ENCODE assay signal across 20 cellular contexts in the genomic region with DNA sequence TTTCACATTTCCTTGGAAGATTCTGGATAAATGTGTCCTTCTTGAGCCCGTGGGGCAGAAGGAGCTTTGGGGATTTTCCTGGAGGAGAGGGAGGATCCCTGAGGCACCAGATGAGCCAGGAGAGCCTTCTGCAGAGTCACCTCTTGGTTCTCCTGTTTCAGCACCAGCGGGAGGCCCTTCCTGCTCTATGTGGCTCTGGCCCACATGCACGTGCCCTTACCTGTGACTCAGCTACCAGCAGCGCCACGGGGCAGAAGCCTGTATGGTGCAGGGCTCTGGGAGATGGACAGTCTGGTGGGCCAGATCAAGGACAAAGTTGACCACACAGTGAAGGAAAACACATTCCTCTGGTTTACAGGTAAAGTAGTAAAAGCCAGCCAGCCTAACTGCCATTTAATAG.
A peak's percentile ranks its signal among the peaks of the same experiment; 100 is the strongest.
DNase-seq lines count a peak whose midpoint lies in the region; ATAC-seq, FAIRE-seq and TF ChIP-seq lines count a peak whose summit lies in the region.
"Had no signal": no experiment of that assay in that cellular context is flagged by ENCODE, and none has a peak within 500 bp of the region (broad histone marks: within the 10 kb centered on the region; RNA-seq: fewer than 3 reads in every experiment).

No MANE protein-coding gene starts in this region.

- TF ChIP-seq CTCF in HepG2 (CRISPR knock-in tag; IDR thresholded peaks at IDR 0.05), result no peak
- TF ChIP-seq CTCF in right lobe of liver (IDR thresholded peaks at IDR 0.05), result no peak
- no peak for TF ChIP-seq CTCF in K562 (IDR thresholded peaks at IDR 0.05 in 2 of 3, conservative IDR thresholded peaks at IDR 0.05 in 1 of 3; ENCODE audit: insufficient read depth in 2 of 3, low read depth in 1 of 3, low read length in 3 of 3)
- TF ChIP-seq CTCF in parathyroid adenoma (IDR thresholded peaks at IDR 0.05), result no peak

- CTCF ChIA-PET in HepG2 (lab: Yijun Ruan, JAX; ENCODE audit: low intra/inter-chr PET ratio, low total read pairs) (no interaction called here), K562 (lab: Yijun Ruan, JAX; ENCODE audit: low intra/inter-chr PET ratio) (no interaction called here)
- CTCF ChIA-PET in CD4-positive, alpha-beta memory T cell (lab: Charles Lee; ENCODE audit: partially characterized antibody), result interaction anchor here (0.9 kb wide), 1 partner anchor 64 kb away, joined by 4 read pairs; no protein-coding TSS in a partner anchor

- ATAC-seq in HepG2 (peak; percentile 43; the same call in 1 of the 3 replicates), right lobe of liver (no peak), K562 (no peak), GM19328 (IDR thresholded peaks at IDR 0.05; ENCODE audit: unreplicated experiment) (no peak)

- no peaks in the 10 kb centered on the region for H3K79me2 ChIP-seq in HepG2 (ENCODE audit: insufficient read depth, low read length)
- H3K79me2 ChIP-seq in K562 (ENCODE audit: control insufficient read depth, insufficient read depth, low read length), result no peaks in the 10 kb centered on the region
- H3K79me2 ChIP-seq in parathyroid adenoma, result no peaks in the 10 kb centered on the region

- H3K4me1 Mint-ChIP-seq in CD4-positive, alpha-beta memory T cell, result peaks cover 0 to 1% (median 0%) of the 10 kb centered on the region in 4 donors

- TF ChIP-seq RAD21 in HepG2 (CRISPR knock-in tag; IDR thresholded peaks at IDR 0.05) (no peak), K562 (CRISPR knock-in tag; conservative IDR thresholded peaks at IDR 0.05 in 1 of 2, IDR thresholded peaks at IDR 0.05 in 1 of 2) (no peak)

- H2AFZ ChIP-seq in HepG2 (ENCODE audit: low read length) (no peak overlapping the region), K562 (ENCODE audit: low read depth, low read length) (no peak overlapping the region), parathyroid adenoma (peak overlapping the region; percentile 61)

- BruUV-seq in HepG2 (replicated peaks; lab: Mats Ljungman, UMichigan), result no TSS peak
- no TSS peak for BruUV-seq in K562 (replicated peaks; lab: Mats Ljungman, UMichigan)

- intact Hi-C loops in HepG2 (cut with micrococcal nuclease; ENCODE audit: unreplicated experiment) (no loop called here), right lobe of liver (cut with DNase I) (no loop called here), K562 (cut with micrococcal nuclease) (no loop called here)
- intact Hi-C loops in CD4-positive, alpha-beta memory T cell (cut with micrococcal nuclease), result no loop called here

- FAIRE-seq in HepG2 (lab: Jason Lieb, UNC), result no peak
- no peak for FAIRE-seq in K562 (lab: Jason Lieb, UNC)
- FAIRE-seq: A204.1, D721Med had no signal

- H3K27ac ChIP-seq in HepG2 (ENCODE audit: extremely low read length, insufficient read depth, low read length) (no peak overlapping the region), right lobe of liver (no peak overlapping the region), K562 (ENCODE audit: extremely low read depth, low read depth, low read length) (no peak overlapping the region), parathyroid adenoma (no peak overlapping the region)
- H3K27ac ChIP-seq in CD4-positive, alpha-beta memory T cell (ENCODE audit: low read depth, low read length), result no peak overlapping the region
- H3K27ac ChIP-seq: SK-N-MC had no signal

- peaks cover 12 to 23% of the 10 kb centered on the region in 2 donors for H3K36me3 Mint-ChIP-seq in CD4-positive, alpha-beta memory T cell

- H3K27me3 ChIP-seq in HepG2 (ENCODE audit: control insufficient read depth in 1 of 2, insufficient read depth in 2 of 2, low read length in 2 of 2) (no peaks in the 10 kb centered on the region), right lobe of liver (no peaks in the 10 kb centered on the region), K562 (ENCODE audit: control insufficient read depth in 2 of 2, insufficient read depth in 2 of 2, low read length in 2 of 2) (peaks cover 26 to 55% of the 10 kb centered on the region in 2 experiments), parathyroid adenoma (ENCODE audit: control insufficient read depth, insufficient read depth, low read length) (no peaks in the 10 kb centered on the region)
- no peaks in the 10 kb centered on the region for H3K27me3 ChIP-seq in CD4-positive, alpha-beta memory T cell (ENCODE audit: insufficient read depth, low read length)

- no peaks in the 10 kb centered on the region for H3K27me3 Mint-ChIP-seq in CD4-positive, alpha-beta memory T cell
- H3K27me3 Mint-ChIP-seq: CD8-positive, alpha-beta memory T cell had no signal

- H3K36me3 ChIP-seq in HepG2 (replicated peaks in 1 of 2; ENCODE audit: control insufficient read depth in 1 of 2, insufficient read depth in 2 of 2, low read length in 2 of 2) (peaks cover 0 to 2% of the 10 kb centered on the region in 2 experiments; a peak in 1 of 5 replicates), right lobe of liver (no peaks in the 10 kb centered on the region), K562 (ENCODE audit: control insufficient read depth, insufficient read depth, low read length) (no peaks in the 10 kb centered on the region), parathyroid adenoma (ENCODE audit: control insufficient read depth, insufficient read depth, low read length) (no peaks in the 10 kb centered on the region)
- no peaks in the 10 kb centered on the region for H3K36me3 ChIP-seq in CD4-positive, alpha-beta memory T cell (ENCODE audit: insufficient read depth, low read length)
- H3K36me3 ChIP-seq: HAP-1 had no signal

- no peak overlapping the region for H3K4me3 Mint-ChIP-seq in CD4-positive, alpha-beta memory T cell
- H3K4me3 Mint-ChIP-seq: CD8-positive, alpha-beta memory T cell had no signal

- WGBS in HepG2 (ENCODE audit: low lambda C conversion rate), result 89% methylated on average over 5 of the region's 5 CpGs
- no CpG with 5 or more reads among the region's 5 CpGs for WGBS in right lobe of liver (ENCODE audit: insufficient coverage, low coverage, low lambda C conversion rate, missing lambda C conversion rate)
- 1% methylated on average over 5 of the region's 5 CpGs for WGBS in K562 (ENCODE audit: insufficient coverage, low coverage, missing lambda C conversion rate)

- H3K4me1 ChIP-seq in HepG2 (ENCODE audit: insufficient read depth, low read length), result peaks cover 7% of the 10 kb centered on the region
- no peaks in the 10 kb centered on the region for H3K4me1 ChIP-seq in right lobe of liver
- H3K4me1 ChIP-seq in K562 (replicated peaks in 1 of 2; ENCODE audit: control insufficient read depth in 2 of 2, insufficient read depth in 2 of 2, low read length in 2 of 2), result no peaks in the 10 kb centered on the region
- H3K4me1 ChIP-seq in parathyroid adenoma, result no peaks in the 10 kb centered on the region
- H3K4me1 ChIP-seq in CD4-positive, alpha-beta memory T cell (ENCODE audit: insufficient read depth, low read length), result no peaks in the 10 kb centered on the region
- H3K4me1 ChIP-seq: HAP-1 had no signal

- H3K9me3 ChIP-seq in HepG2 (ENCODE audit: low read length) (no peaks in the 10 kb centered on the region), right lobe of liver (no peaks in the 10 kb centered on the region), K562 (replicated peaks; ENCODE audit: control insufficient read depth, insufficient read depth, low read depth, low read length) (no peaks in the 10 kb centered on the region), parathyroid adenoma (ENCODE audit: control insufficient read depth, low read length) (no peaks in the 10 kb centered on the region)
- H3K9me3 ChIP-seq in CD4-positive, alpha-beta memory T cell (ENCODE audit: control insufficient read depth in 1 of 2, low read length in 2 of 2), result no peaks in the 10 kb centered on the region
- H3K9me3 ChIP-seq: HAP-1 had no signal

- POLR2A ChIA-PET in HepG2 (lab: Yijun Ruan, JAX) (interaction anchor here (0.8 kb wide), 1 partner anchor 15 kb away, joined by 3 read pairs; no protein-coding TSS in a partner anchor), K562 (lab: Yijun Ruan, JAX) (interaction anchor here (0.8 kb wide), 1 partner anchor 23 kb away, joined by 4 read pairs; no protein-coding TSS in a partner anchor)
- POLR2A ChIA-PET in CD4-positive, alpha-beta memory T cell (lab: Charles Lee; ENCODE audit: partially characterized antibody), result no interaction called here

- H3K27ac Mint-ChIP-seq in CD4-positive, alpha-beta memory T cell, result no peak overlapping the region

- no peak for TF ChIP-seq EP300 in HepG2 (IDR thresholded peaks at IDR 0.05; ENCODE audit: low read depth in 2 of 2, low read length in 2 of 2)
- TF ChIP-seq EP300 in HepG2 (CRISPR knock-in tag; IDR thresholded peaks at IDR 0.05; ENCODE audit: borderline replicate concordance), result no peak
- TF ChIP-seq EP300 in K562 (IDR thresholded peaks at IDR 0.05; ENCODE audit: low read length), result no peak

- no peak for TF ChIP-seq POLR2A in HepG2 (IDR thresholded peaks at IDR 0.05; ENCODE audit: insufficient read depth in 1 of 2, low read depth in 2 of 2, low read length in 2 of 2)
- no peak for TF ChIP-seq POLR2A in right lobe of liver (IDR thresholded peaks at IDR 0.05)
- TF ChIP-seq POLR2A in K562 (conservative IDR thresholded peaks at IDR 0.05), result no peak

- H4K20me1 ChIP-seq in HepG2 (ENCODE audit: insufficient read depth, low read length) (no peaks in the 10 kb centered on the region), K562 (replicated peaks; ENCODE audit: control insufficient read depth, insufficient read depth, low read length) (no peaks in the 10 kb centered on the region)

- H3K4me2 ChIP-seq in HepG2 (ENCODE audit: low read depth, low read length), result no peak overlapping the region
- no peak overlapping the region for H3K4me2 ChIP-seq in K562 (ENCODE audit: insufficient read depth, low read length)
- H3K4me2 ChIP-seq in parathyroid adenoma (ENCODE audit: low read length), result no peak overlapping the region

- H3K9me3 Mint-ChIP-seq in CD4-positive, alpha-beta memory T cell, result peaks cover 0 to 2% (median 0%) of the 10 kb centered on the region in 8 donors
- H3K9me3 Mint-ChIP-seq: CD8-positive, alpha-beta memory T cell had no signal

- in situ Hi-C loops in HepG2 (cut with HindIII; ENCODE audit: extremely low pct_ligation_motif_present, low pct_unique_long_range_greater_than_20kb), result no loop called here
- in situ Hi-C loops in K562 (cut with MboI), result no loop called here

- DNase-seq in HepG2 (ENCODE audit: low spot score), result no peak
- DNase-seq in right lobe of liver, result no peak
- DNase-seq in K562 (ENCODE audit: extremely low read depth in 1 of 4, low spot score in 3 of 4), result no peak
- DNase-seq in CD4-positive, alpha-beta memory T cell, result no peak
- no peak for DNase-seq in NCI-H226
- DNase-seq: CD8-positive, alpha-beta memory T cell; KG1; NCI-H1417 treated with DMSO at 0.1 percent for 48 hours; NCI-H187 treated with DMSO at 0.1 percent for 48 hours; NCI-H2227 treated with DMSO at 0.1 percent for 48 hours; NCI-H524; NCI-H82; OCI-M1; SHP77 had no signal

- H3K9me1 ChIP-seq in K562 (ENCODE audit: control insufficient read depth, insufficient read depth, low read length), result no peaks in the 10 kb centered on the region

- H3K4me3 ChIP-seq in HepG2 (replicated peaks in 1 of 3; ENCODE audit: insufficient read depth in 1 of 3, low read depth in 2 of 3, low read length in 3 of 3), result no peak overlapping the region
- no peak overlapping the region for H3K4me3 ChIP-seq in right lobe of liver
- H3K4me3 ChIP-seq in K562, result no peak overlapping the region
- no peak overlapping the region for H3K4me3 ChIP-seq in parathyroid adenoma (ENCODE audit: low read depth, low read length)
- H3K4me3 ChIP-seq in CD4-positive, alpha-beta memory T cell (ENCODE audit: low read length in 2 of 2), result no peak overlapping the region
- H3K4me3 ChIP-seq: HAP-1, SK-N-MC had no signal

- H3K9ac ChIP-seq in HepG2 (ENCODE audit: insufficient read depth, low read depth, low read length) (no peak overlapping the region), K562 (ENCODE audit: insufficient read depth in 1 of 2, low read depth in 2 of 2, low read length in 2 of 2) (no peak overlapping the region), parathyroid adenoma (no peak overlapping the region)
